32 cellular contexts compared by ENCODE assay signal in genomic region chr9:89553451-89554020, GRCh38. TPM values are rescaled to one million over a fixed set of nuclear protein-coding genes. Genes with fewer than 3 reads are reported as not detected.
DNase-seq lines count a peak whose midpoint lies in the region; FAIRE-seq and TF ChIP-seq lines count a peak whose summit lies in the region.
"Had no signal": no experiment of that assay in that cellular context is flagged by ENCODE, and none has a peak within 500 bp of the region (broad histone marks: within the 10 kb centered on the region; RNA-seq: fewer than 3 reads in every experiment).

No MANE protein-coding gene starts in this region.

- H3K4me2 ChIP-seq in OCI-LY7 (ENCODE audit: low read length), result no peak overlapping the region
- H3K4me2 ChIP-seq: neural progenitor cell had no signal

- intact Hi-C loops in OCI-LY7 (cut with micrococcal nuclease; ENCODE audit: unreplicated experiment), result no loop called here

- peak; percentile 76 for DNase-seq in NCI-H2107 treated with DMSO at 0.1 percent for 48 hours (lab: John Stamatoyannopoulos, UW; ENCODE audit: unreplicated experiment)
- no peak for DNase-seq in NCI-H2107 (lab: John Stamatoyannopoulos, UW)
- no peak for DNase-seq in GM12891 (ENCODE audit: insufficient read length, low spot score)
- DNase-seq in OCI-LY7 (ENCODE audit: low spot score), result peak; percentile 28
- peak; percentile 53 for DNase-seq in mesenteric fat pad (ENCODE audit: low spot score)
- DNase-seq in stimulated activated CD4-positive, alpha-beta T cell treated with anti-CD3 and anti-CD28 coated beads, Interleukin-12 subunit alpha, Interleukin-12 subunit beta, amount 100 ng/mL, for 4 hours, result no peak
- no peak for DNase-seq in activated CD8-positive, alpha-beta memory T cell treated with anti-CD3 and anti-CD28 coated beads, Interleukin-2, amount 50 U/mL, for 4 hours
- DNase-seq in hippocampal formation (lab: John Stamatoyannopoulos, UW), result no peak
- DNase-seq: activated CD4-positive, alpha-beta T cell treated with anti-CD3 and anti-CD28 coated beads for 36 hours; activated effector memory CD4-positive, alpha-beta T cell treated with Interleukin-2 at 50 U/mL for 16 hours; activated T-cell treated with anti-CD3 and anti-CD28 coated beads, Interleukin-2, amount 50 U/mL, for 1 hour; Calu3; CD4-positive, CD25-positive, alpha-beta regulatory T cell; effector CD4-positive, alpha-beta T cell; hypothalamus; Karpas-422; left lung; mesenchymal stem cell; SIG-M5; stimulated activated CD4-positive, alpha-beta T cell treated with anti-CD3 and anti-CD28 coated beads, Interleukin-2, amount 100 ng/mL, for 24 hours; stimulated activated naive CD8-positive, alpha-beta T cell treated with anti-CD3 and anti-CD28 coated beads, Interleukin-15, amount 100 ng/mL, for 72 hours had no signal

- peak; percentile 66 for FAIRE-seq in GM12891 (lab: Jason Lieb, UNC)
- FAIRE-seq: A204.1, astrocyte, colon, RCC 7860, urothelium cell line had no signal

- no peaks in the 10 kb centered on the region for H3K9me2 ChIP-seq in OCI-LY7 (ENCODE audit: insufficient read depth, low read length)

- H2AFZ ChIP-seq in OCI-LY7 (ENCODE audit: low read length), result no peak overlapping the region
- H2AFZ ChIP-seq: neural progenitor cell had no signal

- CTCF ChIA-PET in OCI-LY7 (lab: Charles Lee; ENCODE audit: unreplicated experiment), result interaction anchor here (0.6 kb wide), 1 partner anchor 370 kb away, joined by 3 read pairs; no protein-coding TSS in a partner anchor

- POLR2A ChIA-PET in OCI-LY7 (lab: Charles Lee), result no interaction called here

- H3K4me1 ChIP-seq in OCI-LY7 (ENCODE audit: insufficient read depth, low read length, poor library complexity, severe bottlenecking), result peaks cover 47% of the 10 kb centered on the region
- H3K4me1 ChIP-seq: gastroesophageal sphincter, HAP-1, neural progenitor cell had no signal

- H4K20me1 ChIP-seq in OCI-LY7 (ENCODE audit: insufficient read depth, low read length), result no peaks in the 10 kb centered on the region

- TF ChIP-seq CTCF in OCI-LY7 (conservative IDR thresholded peaks at IDR 0.05; ENCODE audit: low read length), result no peak

- H3K79me2 ChIP-seq in OCI-LY7 (ENCODE audit: insufficient read depth, low read depth, low read length), result no peaks in the 10 kb centered on the region

- H3K4me3 ChIP-seq in OCI-LY7 (ENCODE audit: low read depth, low read length, poor library complexity, severe bottlenecking), result no peak overlapping the region
- H3K4me3 ChIP-seq: cardiac muscle cell, gastroesophageal sphincter, HAP-1, left lung, neural progenitor cell, thoracic aorta had no signal

- no peaks in the 10 kb centered on the region for H3K36me3 ChIP-seq in OCI-LY7 (ENCODE audit: insufficient read depth, low read length)
- H3K36me3 ChIP-seq: cardiac muscle cell, gastroesophageal sphincter, HAP-1, left lung, neural progenitor cell, thoracic aorta had no signal

- no peaks in the 10 kb centered on the region for H3K9me3 ChIP-seq in OCI-LY7 (ENCODE audit: low read length)
- H3K9me3 ChIP-seq: gastroesophageal sphincter, HAP-1, left lung, thoracic aorta had no signal

- no peak overlapping the region for H3K27ac ChIP-seq in OCI-LY7 (ENCODE audit: low read depth, low read length, poor library complexity, severe bottlenecking)
- H3K27ac ChIP-seq: cardiac muscle cell, gastroesophageal sphincter, HL-60, neural progenitor cell, thoracic aorta had no signal

- BruUV-seq in OCI-LY7 (replicated peaks; lab: Mats Ljungman, UMichigan), result no TSS peak

- TF ChIP-seq POLR2A in GM12891 (IDR thresholded peaks at IDR 0.05; ENCODE audit: low read depth, low read length), result no peak

TF ChIP-seq in GM12891, 5 proteins besides CTCF, POLR2A, EP300 and RAD21:
- TF ChIP-seq SPI1 (IDR thresholded peaks at IDR 0.05; ENCODE audit: low read depth, low read length) (peak; percentile 20; the same call in 1 of the 2 replicates), POLR2AphosphoS5 (IDR thresholded peaks at IDR 0.05; ENCODE audit: low read depth, low read length) (no peak), PAX5 (IDR thresholded peaks at IDR 0.05; ENCODE audit: insufficient read depth, low read length, severe bottlenecking) (no peak), TAF1 (IDR thresholded peaks at IDR 0.05; ENCODE audit: low read depth, low read length) (no peak), POU2F2 (IDR thresholded peaks at IDR 0.05; ENCODE audit: low read depth, low read length) (no peak)

RNA-seq across cellular contexts. Expression of gene GADD45G, which starts 51.3 kb away (rescaled TPM):
- 1.4 TPM for polyA plus RNA-seq in GM12891 (2012; ENCODE audit: low read depth, missing spikeins)
- total RNA-seq in OCI-LY7 (2014; rRNA removed; shearing (Covaris generic)), result not detected in 2 replicates
- total RNA-seq in OCI-LY7 (2022) (not detected in 2 replicates), mesenteric fat pad (10.9 TPM)

RNA-seq across cellular contexts. Expression of gene SEMA4D, which starts 55.6 kb away (rescaled TPM):
- polyA plus RNA-seq in GM12891 (2012; ENCODE audit: low read depth, missing spikeins), result 42.2 TPM
- total RNA-seq in OCI-LY7 (2014; rRNA removed; shearing (Covaris generic)), result 28.5 and 33.7 TPM in 2 replicates
- 52.8 and 60.5 TPM in 2 replicates for total RNA-seq in OCI-LY7 (2022)
- 16.9 TPM for total RNA-seq in mesenteric fat pad

Comparison
In these comparisons a context has a peak if more than half of its experiments do, and no peak if none do; other contexts are left out.
1. DNase-seq: peak in NCI-H2107 treated with DMSO at 0.1 percent for 48 hours (single experiment), OCI-LY7 (single experiment) and mesenteric fat pad (single experiment); none in NCI-H2107 (single experiment), GM12891 (single experiment), stimulated activated CD4-positive, alpha-beta T cell treated with anti-CD3 and anti-CD28 coated beads, Interleukin-12 subunit alpha, Interleukin-12 subunit beta, amount 100 ng/mL, for 4 hours (single experiment), activated CD8-positive, alpha-beta memory T cell treated with anti-CD3 and anti-CD28 coated beads, Interleukin-2, amount 50 U/mL, for 4 hours (single experiment) and hippocampal formation (0 of 2).
2. RNA of gene GADD45G, which starts 51.3 kb away (total RNA-seq): 10.9 TPM in mesenteric fat pad (single experiment); not detected in OCI-LY7; every median in the first group is over 10 times any median in the second.